15 cellular contexts compared by ENCODE assay signal in the genomic region with DNA sequence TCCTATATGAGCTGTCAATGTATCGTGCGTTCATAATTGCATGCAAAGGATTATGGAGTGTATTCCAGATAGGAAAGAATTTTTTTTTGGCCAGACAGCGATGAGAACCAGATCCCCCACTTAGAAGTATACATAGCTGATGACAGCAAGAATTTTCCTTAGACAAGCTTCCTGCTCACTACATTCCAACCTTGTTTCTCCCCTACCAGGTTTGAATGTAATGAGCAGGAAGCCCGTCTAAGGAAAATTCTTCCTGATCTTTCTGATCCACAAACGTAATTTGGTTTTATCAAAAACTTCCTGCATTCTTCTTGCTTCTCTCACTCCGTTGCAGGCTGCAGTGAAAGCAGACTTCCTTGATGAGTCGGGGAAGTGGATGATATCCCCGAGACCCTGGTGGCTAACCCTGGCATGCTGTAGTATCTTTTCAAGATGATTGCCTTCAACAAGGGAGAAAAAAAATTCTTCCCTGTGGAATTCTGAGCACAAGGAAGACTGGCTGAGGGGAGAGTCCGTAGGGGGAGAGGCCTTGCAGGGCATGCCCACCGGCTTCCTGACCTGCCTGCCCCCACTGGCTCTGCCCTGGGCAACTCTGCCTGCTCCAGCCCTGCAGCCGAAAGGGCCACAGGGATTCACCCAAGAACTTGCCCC.
DNase-seq lines count a peak whose midpoint lies in the region; ATAC-seq, FAIRE-seq and TF ChIP-seq lines count a peak whose summit lies in the region.
"Had no signal": no experiment of that assay in that cellular context is flagged by ENCODE, and none has a peak within 500 bp of the region (broad histone marks: within the 10 kb centered on the region; RNA-seq: fewer than 3 reads in every experiment).

No MANE protein-coding gene starts in this region.

- no peak overlapping the region for H3K4me3 ChIP-seq in astrocyte of the spinal cord (ENCODE audit: low read depth, low read length)
- H3K4me3 ChIP-seq in psoas muscle = no peak overlapping the region
- H3K4me3 ChIP-seq: A549, esophagus muscularis mucosa had no signal

- H3K9me3 Mint-ChIP-seq in HFFc6 = no peaks in the 10 kb centered on the region
- H3K9me3 Mint-ChIP-seq: activated T-cell treated with anti-CD3 and anti-CD28 coated beads, Interleukin-2, amount 50 U/mL, for 72 hours had no signal

- H3K4me1 Mint-ChIP-seq in HFFc6 (ENCODE audit: low read depth) = peaks cover 49% of the 10 kb centered on the region

- H3K27ac Mint-ChIP-seq in HFFc6 = peak overlapping the region; percentile 90
- H3K27ac Mint-ChIP-seq: activated CD4-positive, alpha-beta T cell treated with anti-CD3 and anti-CD28 coated beads for 36 hours; activated T-cell treated with anti-CD3 and anti-CD28 coated beads, Interleukin-2, amount 50 U/mL, for 72 hours had no signal

- intact Hi-C loops in psoas muscle (cut with DNase I) = no loop called here

- H3K9me3 ChIP-seq in psoas muscle = no peaks in the 10 kb centered on the region
- H3K9me3 ChIP-seq: A549, esophagus muscularis mucosa had no signal

- TF ChIP-seq CTCF in HFFc6 (IDR thresholded peaks at IDR 0.05) = no peak; the same call in 1 of the 2 replicates
- TF ChIP-seq CTCF in astrocyte of the spinal cord (IDR thresholded peaks at IDR 0.05; ENCODE audit: low read depth, low read length) = no peak
- no peak for TF ChIP-seq CTCF in psoas muscle (IDR thresholded peaks at IDR 0.05)

- H3K36me3 Mint-ChIP-seq in HFFc6 (ENCODE audit: low read depth) = no peaks in the 10 kb centered on the region

- no peak for ATAC-seq in activated CD4-positive, CD25-positive, alpha-beta regulatory T cell treated with anti-CD3 and anti-CD28 coated beads, Interleukin-2, amount 50 U/mL, for 24 hours
- no peak for ATAC-seq in psoas muscle
- ATAC-seq: activated CD4-positive, alpha-beta T cell treated with anti-CD3 and anti-CD28 coated beads for 36 hours; activated T-cell treated with anti-CD3 and anti-CD28 coated beads, Interleukin-2, amount 50 U/mL, for 72 hours had no signal

- no peaks in the 10 kb centered on the region for H3K36me3 ChIP-seq in psoas muscle (ENCODE audit: insufficient read depth in 1 of 2, low read depth in 1 of 2)
- H3K36me3 ChIP-seq: esophagus muscularis mucosa had no signal

- H3K27ac ChIP-seq in psoas muscle = no peak overlapping the region
- H3K27ac ChIP-seq: A549, esophagus muscularis mucosa had no signal

- in situ Hi-C loops in astrocyte of the spinal cord (cut with HindIII; ENCODE audit: low sequenced_read_pairs) = no loop called here

- TF ChIP-seq POLR2A in GM12891 (IDR thresholded peaks at IDR 0.05; ENCODE audit: low read depth, low read length) = no peak

- DNase-seq in A172 (ENCODE audit: low spot score) (peak; percentile 37), HFFc6 (peak; percentile 70), astrocyte of the spinal cord (ENCODE audit: low read depth, low spot score) (peak; percentile 86), kidney glomerular epithelial cell (lab: John Stamatoyannopoulos, UW) (peak; percentile 67), GM12891 (ENCODE audit: insufficient read length, low spot score) (no peak), DMS53 (lab: John Stamatoyannopoulos, UW) (no peak), psoas muscle (no peak)
- DNase-seq: activated CD4-positive, alpha-beta T cell treated with anti-CD3 and anti-CD28 coated beads for 36 hours; activated T-cell treated with anti-CD3 and anti-CD28 coated beads, Interleukin-2, amount 50 U/mL, for 72 hours; NCI-H2029; NK-92 treated with Interleukin-12 subunit alpha and Interleukin-12 subunit beta, amount 100 ng/mL, for 24 hours had no signal

- peak overlapping the region; percentile 66 for H3K4me3 Mint-ChIP-seq in HFFc6
- H3K4me3 Mint-ChIP-seq: activated CD4-positive, alpha-beta T cell treated with anti-CD3 and anti-CD28 coated beads for 36 hours; activated T-cell treated with anti-CD3 and anti-CD28 coated beads, Interleukin-2, amount 50 U/mL, for 72 hours had no signal

- no peaks in the 10 kb centered on the region for H3K27me3 ChIP-seq in psoas muscle (ENCODE audit: insufficient read depth in 3 of 3, low read length in 2 of 3)

- 80 to 84% (median 82%) methylated on average over 11 of the region's 11 CpGs for WGBS in psoas muscle, 3 donors

- no peak for FAIRE-seq in GM12891 (lab: Jason Lieb, UNC)
- FAIRE-seq: A549, islet of Langerhans had no signal

- peaks cover 7% of the 10 kb centered on the region for H3K4me1 ChIP-seq in psoas muscle
- H3K4me1 ChIP-seq: esophagus muscularis mucosa had no signal

- no peaks in the 10 kb centered on the region; the same call in none of the 2 replicates for H3K27me3 Mint-ChIP-seq in HFFc6 (ENCODE audit: insufficient read depth)
- H3K27me3 Mint-ChIP-seq: activated CD4-positive, alpha-beta T cell treated with anti-CD3 and anti-CD28 coated beads for 36 hours had no signal

TF ChIP-seq in GM12891, 5 proteins besides CTCF, POLR2A, EP300 and RAD21:
- no peak for TF ChIP-seq SPI1 (IDR thresholded peaks at IDR 0.05; ENCODE audit: low read depth, low read length)
- no peak for TF ChIP-seq TAF1 (IDR thresholded peaks at IDR 0.05; ENCODE audit: low read depth, low read length)
- no peak for TF ChIP-seq POU2F2 (IDR thresholded peaks at IDR 0.05; ENCODE audit: low read depth, low read length)
- no peak for TF ChIP-seq PAX5 (IDR thresholded peaks at IDR 0.05; ENCODE audit: insufficient read depth, low read length, severe bottlenecking)
- TF ChIP-seq POLR2AphosphoS5 (IDR thresholded peaks at IDR 0.05; ENCODE audit: low read depth, low read length) = no peak

Comparison
In these comparisons a context has a peak if more than half of its experiments do, and no peak if none do; other contexts are left out.
1. DNase-seq: peak in A172 (single experiment), HFFc6 (single experiment), astrocyte of the spinal cord (single experiment) and kidney glomerular epithelial cell (single experiment); none in GM12891 (single experiment), DMS53 (single experiment) and psoas muscle (0 of 2).